25 cellular contexts compared by ENCODE assay signal in the genomic region with DNA sequence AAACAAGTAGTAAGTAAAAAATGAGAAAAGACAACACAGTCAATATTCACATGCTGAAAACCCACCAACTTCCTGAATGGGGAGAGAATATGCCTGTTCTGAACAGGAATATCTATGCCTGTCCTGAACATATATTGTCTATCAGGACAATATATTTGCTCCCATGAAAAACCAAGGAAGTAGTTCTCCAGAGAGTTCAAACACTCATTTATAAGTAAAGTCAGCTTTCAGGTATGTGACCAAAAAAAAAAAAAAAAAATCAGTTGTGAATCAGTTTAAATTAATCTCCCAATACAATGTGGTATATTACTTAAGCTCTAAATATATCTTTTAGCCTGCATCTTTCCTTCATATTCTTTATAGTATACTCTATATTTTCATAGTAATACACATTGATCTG.
"Had no signal": no experiment of that assay in that cellular context is flagged by ENCODE, and none has a peak within 500 bp of the region (broad histone marks: within the 10 kb centered on the region; RNA-seq: fewer than 3 reads in every experiment).

No MANE protein-coding gene starts in this region.

- DNase-seq: activated CD4-positive, CD25-positive, alpha-beta regulatory T cell treated with anti-CD3 and anti-CD28 coated beads, Interleukin-2, amount 50 U/mL, for 72 hours; activated CD8-positive, alpha-beta memory T cell treated with anti-CD3 and anti-CD28 coated beads for 24 hours; activated CD8-positive, alpha-beta memory T cell treated with anti-CD3 and anti-CD28 coated beads, Interleukin-2, amount 50 U/mL, for 4 hours; activated naive CD4-positive, alpha-beta T cell; activated T-cell treated with anti-CD3 and anti-CD28 coated beads, Interleukin-2, amount 50 U/mL, for 24 hours; cerebellar nuclear complex; cortex of kidney; heart right ventricle; kidney; naive thymus-derived CD8-positive, alpha-beta T cell; retina; sigmoid colon; spleen; stimulated activated CD4-positive, alpha-beta T cell treated with anti-CD3 and anti-CD28 coated beads, Interleukin-4, amount 100 ng/mL, for 24 hours; stimulated activated naive CD4-positive, alpha-beta T cell treated with Interleukin-2 at 50 U/mL for 16 hours; thyroid gland; WERI-Rb-1 had no signal

- H3K27me3 Mint-ChIP-seq: activated naive CD8-positive, alpha-beta T cell; activated T-cell treated with anti-CD3 and anti-CD28 coated beads, Interleukin-2, amount 50 U/mL, for 24 hours; activated T-helper 17 cell treated with anti-CD3 and anti-CD28 coated beads, Interleukin-2, amount 50 U/mL, for 72 hours; naive thymus-derived CD8-positive, alpha-beta T cell; progenitor cell of endocrine pancreas had no signal

- H3K27ac Mint-ChIP-seq: activated naive CD8-positive, alpha-beta T cell; activated T-cell treated with anti-CD3 and anti-CD28 coated beads, Interleukin-2, amount 50 U/mL, for 24 hours; activated T-helper 17 cell treated with anti-CD3 and anti-CD28 coated beads, Interleukin-2, amount 50 U/mL, for 72 hours; naive thymus-derived CD8-positive, alpha-beta T cell; neural progenitor cell; progenitor cell of endocrine pancreas; T-helper 2 cell treated with Interferon-gamma antibody and Interleukin-4, amounts not matched to agents 5 μg/mL and 100 μg/mL, for 36 hours had no signal

- H3K9me3 ChIP-seq: sigmoid colon, thyroid gland had no signal

- H3K9ac ChIP-seq: neural progenitor cell had no signal

- H3K9me3 Mint-ChIP-seq: activated T-helper 17 cell treated with anti-CD3 and anti-CD28 coated beads, Interleukin-2, amount 50 U/mL, for 72 hours; neural progenitor cell had no signal

- H2AFZ ChIP-seq: neural progenitor cell had no signal

- FAIRE-seq: kidney had no signal

- H3K4me1 ChIP-seq: neural progenitor cell, sigmoid colon, spleen, thyroid gland had no signal

- H3K4me1 Mint-ChIP-seq: naive thymus-derived CD8-positive, alpha-beta T cell; neural progenitor cell had no signal

- H3K4me3 ChIP-seq: heart right ventricle, lung, neural progenitor cell, sigmoid colon, spleen, thyroid gland had no signal

- H3K4me2 ChIP-seq: neural progenitor cell had no signal

- H3K4me3 Mint-ChIP-seq: activated naive CD8-positive, alpha-beta T cell; activated T-cell treated with anti-CD3 and anti-CD28 coated beads, Interleukin-2, amount 50 U/mL, for 24 hours; activated T-helper 17 cell treated with anti-CD3 and anti-CD28 coated beads, Interleukin-2, amount 50 U/mL, for 72 hours; naive thymus-derived CD8-positive, alpha-beta T cell; neural progenitor cell; T-helper 2 cell treated with Interferon-gamma antibody and Interleukin-4, amounts not matched to agents 5 μg/mL and 100 μg/mL, for 36 hours had no signal

- H3K36me3 ChIP-seq: neural progenitor cell, thyroid gland, WERI-Rb-1 had no signal

- H3K27me3 ChIP-seq: heart right ventricle, neural progenitor cell, sigmoid colon, spleen, thyroid gland had no signal

- H3K27ac ChIP-seq: epithelial cell of prostate, heart right ventricle, neural progenitor cell, sigmoid colon, spleen, thyroid gland, WERI-Rb-1 had no signal

- ATAC-seq: activated T-helper 17 cell treated with anti-CD3 and anti-CD28 coated beads, Interleukin-2, amount 50 U/mL, for 72 hours; heart right ventricle; left lobe of liver; naive thymus-derived CD8-positive, alpha-beta T cell had no signal
